In the genomic region with DNA sequence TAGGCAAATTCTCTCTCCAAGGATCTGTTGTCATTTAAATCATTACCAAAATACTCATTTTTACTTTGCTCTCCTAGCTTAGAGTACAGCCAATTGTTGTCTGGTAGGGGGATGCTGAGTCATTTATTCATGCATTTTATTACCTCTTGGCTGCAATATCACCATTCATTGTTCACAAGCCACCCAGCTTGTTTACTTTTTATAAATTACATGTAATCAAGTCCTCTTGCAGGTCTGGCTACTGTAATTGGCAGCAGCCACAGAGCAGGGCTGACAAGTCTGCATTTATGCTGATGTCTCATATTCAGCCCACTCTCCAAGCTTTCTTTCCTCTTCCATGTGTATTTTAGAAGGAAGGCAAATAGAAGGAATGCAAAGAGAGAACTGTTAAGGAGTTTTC, we compare ENCODE assay signal across 10 cellular contexts. TPM values are rescaled to one million over a fixed set of nuclear protein-coding genes. Genes with fewer than 3 reads are reported as not detected.
A peak's percentile ranks its signal among the peaks of the same experiment; 100 is the strongest.
DNase-seq lines count a peak whose midpoint lies in the region; ATAC-seq and TF ChIP-seq lines count a peak whose summit lies in the region.
"Had no signal": no experiment of that assay in that cellular context is flagged by ENCODE, and none has a peak within 500 bp of the region (broad histone marks: within the 10 kb centered on the region; RNA-seq: fewer than 3 reads in every experiment).

No MANE protein-coding gene starts in this region.

- H3K36me3 ChIP-seq in BLaER1 treated with 17β-estradiol and CSF1 and Interleukin-3, amounts not matched to agents 10 nM and 100 nM = peaks cover 0 to 22% (median 16%) of the 10 kb centered on the region in 11 experiments; a peak in 17 of 22 replicates
- H3K36me3 ChIP-seq in brain microvascular endothelial cell (replicated peaks) = no peaks in the 10 kb centered on the region

- peak overlapping the region in 1 of 11 experiments; percentile 11; a peak in 1 of 22 replicates for H3K9ac ChIP-seq in BLaER1 treated with 17β-estradiol and CSF1 and Interleukin-3, amounts not matched to agents 10 nM and 100 nM

- H3K27ac ChIP-seq in BLaER1 treated with 17β-estradiol and CSF1 and Interleukin-3, amounts not matched to agents 10 nM and 100 nM = peak overlapping the region in 7 of 11 experiments; percentile 2 to 62 (median 43); a peak in 10 of 22 replicates
- peak overlapping the region; percentile 26 for H3K27ac ChIP-seq in brain microvascular endothelial cell

- peaks cover 29 to 57% (median 43%) of the 10 kb centered on the region in 10 experiments for H3K4me1 ChIP-seq in BLaER1 treated with 17β-estradiol and CSF1 and Interleukin-3, amounts not matched to agents 10 nM and 100 nM

- no peak overlapping the region for H3K27ac Mint-ChIP-seq in T-cell
- H3K27ac Mint-ChIP-seq: T-helper 2 cell treated with Interferon-gamma antibody and Interleukin-4, amounts not matched to agents 5 μg/mL and 100 μg/mL, for 36 hours had no signal

- peaks cover 0 to 42% (median 13%) of the 10 kb centered on the region in 11 experiments; a peak in 11 of 22 replicates for H4K20me1 ChIP-seq in BLaER1 treated with 17β-estradiol and CSF1 and Interleukin-3, amounts not matched to agents 10 nM and 100 nM

- no peaks in the 10 kb centered on the region for H3K27me3 ChIP-seq in BLaER1 treated with 17β-estradiol and CSF1 and Interleukin-3, amounts not matched to agents 10 nM and 100 nM
- no peaks in the 10 kb centered on the region for H3K27me3 ChIP-seq in brain microvascular endothelial cell (replicated peaks)

- peak overlapping the region; percentile 32 to 75 (median 67); a peak in 21 of 22 replicates for H3K4me2 ChIP-seq in BLaER1 treated with 17β-estradiol and CSF1 and Interleukin-3, amounts not matched to agents 10 nM and 100 nM

- ATAC-seq in HG02884 (IDR thresholded peaks at IDR 0.05; ENCODE audit: unreplicated experiment) (no peak), T-cell (replicated peaks in 1 of 4) (no peak), GM21529 (IDR thresholded peaks at IDR 0.05; ENCODE audit: unreplicated experiment) (no peak)

- DNase-seq in NCI-H1436 (lab: John Stamatoyannopoulos, UW) (peak; percentile 41), brain microvascular endothelial cell (no peak), lung microvascular endothelial cell (ENCODE audit: low read depth in 2 of 2) (peak; percentile 56 to 79), posterior cingulate gyrus (no peak), T-cell (no peak)
- DNase-seq: stimulated activated naive CD4-positive, alpha-beta T cell treated with Interleukin-2 at 50 U/mL for 16 hours had no signal

- intact Hi-C loops in posterior cingulate gyrus (cut with DNase I) = no loop called here

- peaks cover 0 to 2% (median 0%) of the 10 kb centered on the region in 3 donors for H3K4me1 Mint-ChIP-seq in T-cell

- peaks cover 2 to 5% of the 10 kb centered on the region in 2 donors for H3K27me3 Mint-ChIP-seq in T-cell

- H3K4me3 Mint-ChIP-seq in T-cell = no peak overlapping the region
- H3K4me3 Mint-ChIP-seq: T-helper 2 cell treated with Interferon-gamma antibody and Interleukin-4, amounts not matched to agents 5 μg/mL and 100 μg/mL, for 36 hours had no signal

- in situ Hi-C loops in brain microvascular endothelial cell (cut with HindIII; ENCODE audit: low pct_ligation_motif_present, low sequenced_read_pairs) = no loop called here

- H3K9me3 Mint-ChIP-seq in T-cell = no peaks in the 10 kb centered on the region
- H3K9me3 Mint-ChIP-seq: T-helper 2 cell treated with Interferon-gamma antibody and Interleukin-4, amounts not matched to agents 5 μg/mL and 100 μg/mL, for 36 hours had no signal

- peaks cover 0 to 28% (median 13%) of the 10 kb centered on the region in 11 experiments; a peak in 14 of 22 replicates for H3K9me3 ChIP-seq in BLaER1 treated with 17β-estradiol and CSF1 and Interleukin-3, amounts not matched to agents 10 nM and 100 nM (replicated peaks in 1 of 11)

- CTCF ChIA-PET in T-cell (lab: Charles Lee) = interaction anchor here in 1 of 2 donors (0.6 kb wide), 1 partner anchor 12 kb away, joined by 6 read pairs; no protein-coding TSS in a partner anchor

- no peak for TF ChIP-seq CTCF in brain microvascular endothelial cell (IDR thresholded peaks at IDR 0.05; ENCODE audit: low read depth, low read length, missing control alignments)

- no peak overlapping the region for H3K4me3 ChIP-seq in BLaER1 treated with 17β-estradiol and CSF1 and Interleukin-3, amounts not matched to agents 10 nM and 100 nM
- H3K4me3 ChIP-seq in brain microvascular endothelial cell (ENCODE audit: low read depth, low read length) = no peak overlapping the region

- H3K36me3 Mint-ChIP-seq in T-cell = no peaks in the 10 kb centered on the region

- POLR2A ChIA-PET in T-cell (lab: Charles Lee) = no interaction called here

RNA-seq across cellular contexts. Expression of gene GAB1, which starts 15.4 kb away (rescaled TPM):
- total RNA-seq in lung microvascular endothelial cell (10.2 and 24.4 TPM in 2 replicates), T-cell (1 to 10 TPM in 2 of 5 donors, under 1 TPM in 3; 0.20 to 1.7 (median 0.96) TPM)

Comparison
In these comparisons a context has a peak if more than half of its experiments do, and no peak if none do; other contexts are left out.
1. DNase-seq: peak in NCI-H1436 (single experiment) and lung microvascular endothelial cell (2 of 2); none in brain microvascular endothelial cell (single experiment), posterior cingulate gyrus (0 of 10) and T-cell (0 of 34).